Comparison of ENCODE assay signal across 17 cellular contexts in genomic region chrX:135396109-135396508, GRCh38. TPM values are rescaled to one million over a fixed set of nuclear protein-coding genes. Genes with fewer than 3 reads are reported as not detected.
DNase-seq lines count a peak whose midpoint lies in the region; ATAC-seq and TF ChIP-seq lines count a peak whose summit lies in the region.
"Had no signal": no experiment of that assay in that cellular context is flagged by ENCODE, and none has a peak within 500 bp of the region (broad histone marks: within the 10 kb centered on the region; RNA-seq: fewer than 3 reads in every experiment).

No MANE protein-coding gene starts in this region.

- peak; percentile 13 for DNase-seq in left ventricle myocardium superior
- no peak for DNase-seq in left cardiac atrium
- DNase-seq in NCI-H460 (ENCODE audit: extremely low read depth, low read depth), result peak; percentile 40
- DNase-seq in epithelial cell of esophagus (ENCODE audit: low read depth), result peak; percentile 58
- no peak for DNase-seq in upper lobe of right lung
- no peak for DNase-seq in glutamatergic neuron
- no peak for DNase-seq in GOT3 (lab: John Stamatoyannopoulos, UW)
- DNase-seq: activated CD4-positive, alpha-beta T cell treated with anti-CD3 and anti-CD28 coated beads for 48 hours; activated naive CD8-positive, alpha-beta T cell treated with anti-CD3 and anti-CD28 coated beads, Interleukin-2, amount 10 ng/mL, durations not matched to agents 7 days and 5 days; GF-D8; Karpas-422; NCI-H1694; SIG-M5; stimulated activated naive B cell treated with anti-CD40 and anti-IgM and Interleukin-4, amounts not matched to agents 10 μg/mL and 1 μg/mL and 100 μg/mL, for 72 hours; T-helper 9 cell had no signal

- no peak overlapping the region for H3K4me3 ChIP-seq in epithelial cell of esophagus (ENCODE audit: low read length)
- H3K4me3 ChIP-seq in upper lobe of right lung, result no peak overlapping the region
- H3K4me3 ChIP-seq: skin epidermis had no signal

- no peaks in the 10 kb centered on the region for H3K9me3 Mint-ChIP-seq in glutamatergic neuron (ENCODE audit: unreplicated experiment)
- H3K9me3 Mint-ChIP-seq: activated naive CD8-positive, alpha-beta T cell treated with anti-CD3 and anti-CD28 coated beads, Interleukin-2, amount 10 ng/mL, durations not matched to agents 7 days and 5 days; stimulated activated naive B cell treated with anti-CD40 and anti-IgM and Interleukin-4, amounts not matched to agents 10 μg/mL and 1 μg/mL and 100 μg/mL, for 72 hours had no signal

- ATAC-seq in left ventricle myocardium superior (no peak), left cardiac atrium (no peak), upper lobe of right lung (peak; percentile 39), HG03460 (IDR thresholded peaks at IDR 0.05; ENCODE audit: unreplicated experiment) (no peak)
- ATAC-seq: stimulated activated naive B cell treated with anti-CD40 and anti-IgM and Interleukin-4, amounts not matched to agents 10 μg/mL and 1 μg/mL and 100 μg/mL, for 72 hours had no signal

- H3K4me3 Mint-ChIP-seq in glutamatergic neuron (ENCODE audit: unreplicated experiment), result no peak overlapping the region
- H3K4me3 Mint-ChIP-seq: activated naive CD8-positive, alpha-beta T cell treated with anti-CD3 and anti-CD28 coated beads, Interleukin-2, amount 10 ng/mL, durations not matched to agents 7 days and 5 days; stimulated activated naive B cell treated with anti-CD40 and anti-IgM and Interleukin-4, amounts not matched to agents 10 μg/mL and 1 μg/mL and 100 μg/mL, for 72 hours had no signal

- H3K4me1 Mint-ChIP-seq in glutamatergic neuron (ENCODE audit: low read depth, unreplicated experiment), result no peaks in the 10 kb centered on the region
- H3K4me1 Mint-ChIP-seq: stimulated activated naive B cell treated with anti-CD40 and anti-IgM and Interleukin-4, amounts not matched to agents 10 μg/mL and 1 μg/mL and 100 μg/mL, for 72 hours had no signal

- H3K36me3 ChIP-seq in upper lobe of right lung, result no peaks in the 10 kb centered on the region

- TF ChIP-seq CTCF in epithelial cell of esophagus (IDR thresholded peaks at IDR 0.05; ENCODE audit: insufficient read depth, low read depth, low read length, missing control alignments), result no peak
- no peak for TF ChIP-seq CTCF in upper lobe of right lung (IDR thresholded peaks at IDR 0.05)
- no peak for TF ChIP-seq CTCF in glutamatergic neuron (IDR thresholded peaks at IDR 0.05; ENCODE audit: partially characterized antibody, unreplicated experiment)

- no peak overlapping the region for H3K27ac ChIP-seq in upper lobe of right lung
- H3K27ac ChIP-seq: skin epidermis had no signal

- H3K27me3 ChIP-seq in upper lobe of right lung, result no peaks in the 10 kb centered on the region

- intact Hi-C loops in left ventricle myocardium superior (cut with micrococcal nuclease) (loop anchor here (5.0 kb wide), 1 partner anchor 129 kb away; no protein-coding TSS in a partner anchor), left cardiac atrium (cut with DNase I) (no loop called here), upper lobe of right lung (cut with DNase I) (no loop called here)

- H3K27ac Mint-ChIP-seq in glutamatergic neuron (ENCODE audit: unreplicated experiment), result no peak overlapping the region
- H3K27ac Mint-ChIP-seq: activated naive CD8-positive, alpha-beta T cell treated with anti-CD3 and anti-CD28 coated beads, Interleukin-2, amount 10 ng/mL, durations not matched to agents 7 days and 5 days; stimulated activated naive B cell treated with anti-CD40 and anti-IgM and Interleukin-4, amounts not matched to agents 10 μg/mL and 1 μg/mL and 100 μg/mL, for 72 hours had no signal

- no peaks in the 10 kb centered on the region for H3K36me3 Mint-ChIP-seq in glutamatergic neuron (ENCODE audit: unreplicated experiment)
- H3K36me3 Mint-ChIP-seq: activated naive CD8-positive, alpha-beta T cell treated with anti-CD3 and anti-CD28 coated beads, Interleukin-2, amount 10 ng/mL, durations not matched to agents 7 days and 5 days; stimulated activated naive B cell treated with anti-CD40 and anti-IgM and Interleukin-4, amounts not matched to agents 10 μg/mL and 1 μg/mL and 100 μg/mL, for 72 hours had no signal

- no peaks in the 10 kb centered on the region for H3K4me1 ChIP-seq in upper lobe of right lung

- H3K27me3 Mint-ChIP-seq in glutamatergic neuron (ENCODE audit: unreplicated experiment), result no peaks in the 10 kb centered on the region
- H3K27me3 Mint-ChIP-seq: activated naive CD8-positive, alpha-beta T cell treated with anti-CD3 and anti-CD28 coated beads, Interleukin-2, amount 10 ng/mL, durations not matched to agents 7 days and 5 days had no signal

- H3K9me3 ChIP-seq in upper lobe of right lung, result no peaks in the 10 kb centered on the region

RNA-seq across cellular contexts. Expression of gene SMIM10L2A, which starts 25.6 kb away (rescaled TPM):
- total RNA-seq in left ventricle myocardium superior (2.3 TPM), left cardiac atrium (1 to 10 TPM; 3.4 to 3.8 TPM), upper lobe of right lung (2.0 TPM), glutamatergic neuron (ENCODE audit: unreplicated experiment) (3.4 TPM)
- 2.8 and 3.3 TPM in 2 replicates for total RNA-seq in NCI-H460 (2014; rRNA removed; shearing (Covaris generic))
- 11.4 and 12.3 TPM in 2 replicates for polyA plus RNA-seq in NCI-H460 (2014; cell fraction: nucleus; rRNA removed)

RNA-seq across cellular contexts. Expression of gene ZNF449, which starts 51.5 kb away (rescaled TPM):
- 5.5 TPM for total RNA-seq in left ventricle myocardium superior
- total RNA-seq in left cardiac atrium, result 1 to 10 TPM; 6.0 to 7.0 TPM
- 10.9 and 14.9 TPM in 2 replicates for total RNA-seq in NCI-H460 (2014; rRNA removed; shearing (Covaris generic))
- 32.3 and 44.9 TPM in 2 replicates for polyA plus RNA-seq in NCI-H460 (2014; cell fraction: nucleus; rRNA removed)
- 4.7 TPM for total RNA-seq in upper lobe of right lung
- 12.1 TPM for total RNA-seq in glutamatergic neuron (ENCODE audit: unreplicated experiment)

RNA-seq across cellular contexts. Expression of gene ZNF75D, which starts 52.2 kb away (rescaled TPM):
- total RNA-seq in left ventricle myocardium superior (6.9 TPM), left cardiac atrium (1 to 10 TPM; 4.5 to 6.8 TPM), upper lobe of right lung (10.5 TPM), glutamatergic neuron (ENCODE audit: unreplicated experiment) (9.2 TPM)
- total RNA-seq in NCI-H460 (2014; rRNA removed; shearing (Covaris generic)), result 10.7 and 13.7 TPM in 2 replicates
- polyA plus RNA-seq in NCI-H460 (2014; cell fraction: nucleus; rRNA removed), result 14.7 and 16.4 TPM in 2 replicates

Comparison
In these comparisons a context has a peak if more than half of its experiments do, and no peak if none do; other contexts are left out.
1. DNase-seq: peak in left ventricle myocardium superior (single experiment), NCI-H460 (single experiment) and epithelial cell of esophagus (single experiment); none in left cardiac atrium (single experiment), upper lobe of right lung (single experiment), glutamatergic neuron (single experiment) and GOT3 (single experiment).